ENCODE assay signal across 7 cellular contexts in the genomic region with DNA sequence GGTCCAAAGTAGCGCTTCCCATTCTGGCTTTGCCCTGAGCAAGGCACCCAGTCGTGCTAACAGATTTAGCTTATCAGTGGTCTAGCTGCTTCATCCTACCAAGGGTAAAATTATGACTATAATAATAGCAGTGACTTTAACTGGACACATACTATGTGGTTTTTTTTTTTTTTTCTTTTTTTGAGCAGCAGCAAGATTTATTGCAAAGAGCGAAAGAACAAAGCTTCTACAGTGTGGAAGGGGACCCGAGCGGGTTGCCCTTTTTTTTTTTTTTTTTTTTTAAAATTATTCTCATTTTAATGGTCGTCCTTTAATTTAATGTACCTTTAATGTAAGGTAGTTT. TPM values are rescaled to one million over a fixed set of nuclear protein-coding genes. Genes with fewer than 3 reads are reported as not detected.
DNase-seq lines count a peak whose midpoint lies in the region; ATAC-seq and TF ChIP-seq lines count a peak whose summit lies in the region.

No MANE protein-coding gene starts in this region.

- H3K27me3 Mint-ChIP-seq in activated T-helper 1 cell treated with anti-CD3 and anti-CD28 coated beads, Interleukin-12 subunit alpha, Interleukin-12 subunit beta, Interleukin-2, Interleukin-4 antibody, amounts not matched to agents 30 ng/mL and 10 ng/mL and 1 ng/mL, durations not matched to agents 14 hours and 24 hours and 36 hours (ENCODE audit: insufficient read depth), result peaks cover 3% of the 10 kb centered on the region
- H3K27me3 Mint-ChIP-seq in stimulated activated naive CD8-positive, alpha-beta T cell treated with anti-CD3 and anti-CD28 coated beads, Interleukin-15, amount 100 ng/mL, for 72 hours, result no peaks in the 10 kb centered on the region

- H3K27ac ChIP-seq in HL-60 (replicated peaks), result peak overlapping the region; percentile 52

- ATAC-seq in stimulated activated naive CD8-positive, alpha-beta T cell treated with anti-CD3 and anti-CD28 coated beads, Interleukin-15, amount 100 ng/mL, for 72 hours, result no peak
- ATAC-seq in HG03460 (IDR thresholded peaks at IDR 0.05; ENCODE audit: unreplicated experiment), result no peak

- H3K4me3 ChIP-seq in HL-60 (replicated peaks; ENCODE audit: insufficient read depth, low read length) (peak overlapping the region; percentile 62), iPS-18c (ENCODE audit: insufficient read depth, low read depth, low read length) (peak overlapping the region; percentile 80)

- H3K9me3 ChIP-seq in iPS-18c (ENCODE audit: control insufficient read depth, insufficient read depth, low read length), result no peaks in the 10 kb centered on the region

- H3K27me3 ChIP-seq in HL-60 (ENCODE audit: insufficient read depth, poor library complexity, severe bottlenecking), result no peaks in the 10 kb centered on the region

- H3K4me3 Mint-ChIP-seq in activated T-helper 1 cell treated with anti-CD3 and anti-CD28 coated beads, Interleukin-12 subunit alpha, Interleukin-12 subunit beta, Interleukin-2, Interleukin-4 antibody, amounts not matched to agents 30 ng/mL and 10 ng/mL and 1 ng/mL, durations not matched to agents 14 hours and 24 hours and 36 hours, result peak overlapping the region; percentile 100
- peak overlapping the region; percentile 93 to 99 for H3K4me3 Mint-ChIP-seq in stimulated activated naive CD8-positive, alpha-beta T cell treated with anti-CD3 and anti-CD28 coated beads, Interleukin-15, amount 100 ng/mL, for 72 hours

- peaks cover 61% of the 10 kb centered on the region for H3K4me1 Mint-ChIP-seq in activated T-helper 1 cell treated with anti-CD3 and anti-CD28 coated beads, Interleukin-12 subunit alpha, Interleukin-12 subunit beta, Interleukin-2, Interleukin-4 antibody, amounts not matched to agents 30 ng/mL and 10 ng/mL and 1 ng/mL, durations not matched to agents 14 hours and 24 hours and 36 hours (ENCODE audit: low read depth)
- H3K4me1 Mint-ChIP-seq in stimulated activated naive CD8-positive, alpha-beta T cell treated with anti-CD3 and anti-CD28 coated beads, Interleukin-15, amount 100 ng/mL, for 72 hours, result peaks cover 51% of the 10 kb centered on the region

- intact Hi-C loops in activated T-helper 1 cell treated with anti-CD3 and anti-CD28 coated beads, Interleukin-12 subunit alpha, Interleukin-12 subunit beta, Interleukin-2, Interleukin-4 antibody, amounts not matched to agents 30 ng/mL and 10 ng/mL and 1 ng/mL, durations not matched to agents 14 hours and 24 hours and 36 hours (cut with micrococcal nuclease), result loop anchor here (1.0 to 10.0 kb wide), 12 partner anchors 11 to 1897 kb away; a partner anchor contains a TSS

- H3K9me3 Mint-ChIP-seq in activated T-helper 1 cell treated with anti-CD3 and anti-CD28 coated beads, Interleukin-12 subunit alpha, Interleukin-12 subunit beta, Interleukin-2, Interleukin-4 antibody, amounts not matched to agents 30 ng/mL and 10 ng/mL and 1 ng/mL, durations not matched to agents 14 hours and 24 hours and 36 hours, result no peaks in the 10 kb centered on the region
- H3K9me3 Mint-ChIP-seq in stimulated activated naive CD8-positive, alpha-beta T cell treated with anti-CD3 and anti-CD28 coated beads, Interleukin-15, amount 100 ng/mL, for 72 hours, result no peaks in the 10 kb centered on the region

- no peak for TF ChIP-seq CTCF in HL-60 (IDR thresholded peaks at IDR 0.05; ENCODE audit: insufficient read depth, low read length)

- no peak for DNase-seq in HL-60 (ENCODE audit: low read depth in 1 of 2, low spot score in 1 of 2)
- DNase-seq in activated T-helper 1 cell treated with anti-CD3 and anti-CD28 coated beads, Interleukin-12 subunit alpha, Interleukin-12 subunit beta, Interleukin-2, Interleukin-4 antibody, amounts not matched to agents 30 ng/mL and 10 ng/mL and 1 ng/mL, durations not matched to agents 14 hours and 24 hours and 36 hours (ENCODE audit: low spot score), result no peak
- DNase-seq in stimulated activated naive CD8-positive, alpha-beta T cell treated with anti-CD3 and anti-CD28 coated beads, Interleukin-15, amount 100 ng/mL, for 72 hours, result no peak
- DNase-seq in NCI-H187 treated with DMSO at 0.1 percent for 48 hours (lab: John Stamatoyannopoulos, UW), result no peak
- no peak for DNase-seq in NCI-H1092 (lab: John Stamatoyannopoulos, UW)

- H3K27ac Mint-ChIP-seq in activated T-helper 1 cell treated with anti-CD3 and anti-CD28 coated beads, Interleukin-12 subunit alpha, Interleukin-12 subunit beta, Interleukin-2, Interleukin-4 antibody, amounts not matched to agents 30 ng/mL and 10 ng/mL and 1 ng/mL, durations not matched to agents 14 hours and 24 hours and 36 hours, result peak overlapping the region; percentile 99
- peak overlapping the region; percentile 98 to 99 for H3K27ac Mint-ChIP-seq in stimulated activated naive CD8-positive, alpha-beta T cell treated with anti-CD3 and anti-CD28 coated beads, Interleukin-15, amount 100 ng/mL, for 72 hours

- H3K36me3 Mint-ChIP-seq in activated T-helper 1 cell treated with anti-CD3 and anti-CD28 coated beads, Interleukin-12 subunit alpha, Interleukin-12 subunit beta, Interleukin-2, Interleukin-4 antibody, amounts not matched to agents 30 ng/mL and 10 ng/mL and 1 ng/mL, durations not matched to agents 14 hours and 24 hours and 36 hours (ENCODE audit: low read depth), result peaks cover 30% of the 10 kb centered on the region

RNA-seq across cellular contexts. Expression of a gene that starts 0.5 kb away (rescaled TPM):
- total RNA-seq in activated T-helper 1 cell treated with anti-CD3 and anti-CD28 coated beads, Interleukin-12 subunit alpha, Interleukin-12 subunit beta, Interleukin-2, Interleukin-4 antibody, amounts not matched to agents 30 ng/mL and 10 ng/mL and 1 ng/mL, durations not matched to agents 14 hours and 24 hours and 36 hours, result 20.5 and 21.5 TPM in 2 replicates
